8 cellular contexts compared by ENCODE assay signal in the genomic region with DNA sequence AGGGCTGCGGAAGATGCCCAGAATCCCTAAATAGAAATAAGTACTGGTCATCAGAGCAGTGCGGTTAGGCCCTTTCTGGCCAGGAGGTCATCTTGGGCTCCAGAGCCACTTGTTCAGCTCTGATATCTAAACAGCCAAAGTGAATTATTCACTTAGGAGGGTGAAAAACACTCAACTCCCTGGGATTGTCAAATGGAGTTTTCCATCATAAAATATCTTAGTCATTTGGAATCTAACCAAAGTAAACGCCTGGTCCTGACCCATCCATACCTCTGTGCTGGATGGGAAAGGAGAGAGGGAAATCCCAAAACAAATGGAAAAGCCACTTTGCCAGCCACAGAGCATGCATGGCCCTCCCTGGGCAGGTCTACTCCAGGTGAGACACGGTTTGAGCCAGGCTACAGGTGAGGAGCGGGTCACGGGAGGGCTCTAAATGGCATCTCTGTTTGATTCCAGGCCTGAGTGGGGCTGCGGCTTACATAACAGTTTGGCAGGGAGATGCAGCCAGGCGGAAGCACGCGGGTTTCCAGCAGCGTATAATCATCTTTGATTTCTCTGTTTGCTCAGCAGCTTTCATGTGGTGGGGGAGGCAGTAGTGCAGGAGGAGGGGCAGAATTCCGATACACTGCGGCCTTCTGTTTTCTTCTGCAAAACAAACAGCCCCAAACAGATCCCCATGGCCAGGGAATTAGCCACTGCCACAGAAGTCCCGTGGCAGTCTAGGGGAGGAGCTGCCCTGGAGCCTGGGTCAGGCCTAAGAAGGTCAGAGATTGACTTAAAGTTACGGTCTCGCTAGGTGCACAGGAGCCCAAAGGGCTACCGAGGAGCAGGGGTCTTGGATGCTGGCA. TPM values are rescaled to one million over a fixed set of nuclear protein-coding genes. Genes with fewer than 3 reads are reported as not detected.
DNase-seq lines count a peak whose midpoint lies in the region; ATAC-seq and TF ChIP-seq lines count a peak whose summit lies in the region.

No MANE protein-coding gene starts in this region.

- H3K4me1 Mint-ChIP-seq in activated T-cell treated with anti-CD3 and anti-CD28 coated beads, Interleukin-2, amount 50 U/mL, for 4 hours (ENCODE audit: low read depth), result no peaks in the 10 kb centered on the region

- DNase-seq in AG09319 (ENCODE audit: extremely low read depth, low read depth) (peak; percentile 3), NCI-H2227 (lab: John Stamatoyannopoulos, UW; ENCODE audit: unreplicated experiment) (peak; percentile 73), epithelial cell of esophagus (ENCODE audit: low read depth) (peak; percentile 45), myocyte (ENCODE audit: low read depth) (peak; percentile 64), NCI-H510A treated with DMSO at 0.1 percent for 48 hours (lab: John Stamatoyannopoulos, UW) (no peak)
- DNase-seq in activated T-cell treated with anti-CD3 and anti-CD28 coated beads, Interleukin-2, amount 50 U/mL, for 4 hours, result no peak
- DNase-seq in stimulated activated CD4-positive, alpha-beta T cell treated with anti-CD3 and anti-CD28 coated beads, Interleukin-4, amount 100 ng/mL, for 1 hour, result no peak

- ATAC-seq in HG03095 (IDR thresholded peaks at IDR 0.05; ENCODE audit: unreplicated experiment), result no peak
- ATAC-seq in activated T-cell treated with anti-CD3 and anti-CD28 coated beads, Interleukin-2, amount 50 U/mL, for 4 hours, result no peak

- H3K4me3 ChIP-seq in epithelial cell of esophagus (ENCODE audit: low read length), result no peak overlapping the region

- no peaks in the 10 kb centered on the region for H3K36me3 Mint-ChIP-seq in activated T-cell treated with anti-CD3 and anti-CD28 coated beads, Interleukin-2, amount 50 U/mL, for 4 hours (ENCODE audit: insufficient read depth)

- H3K4me3 Mint-ChIP-seq in activated T-cell treated with anti-CD3 and anti-CD28 coated beads, Interleukin-2, amount 50 U/mL, for 4 hours, result no peak overlapping the region

- TF ChIP-seq CTCF in AG09319 (IDR thresholded peaks at IDR 0.05; ENCODE audit: low read depth, low read length) (no peak), epithelial cell of esophagus (IDR thresholded peaks at IDR 0.05; ENCODE audit: insufficient read depth, low read depth, low read length, missing control alignments) (no peak)

- H3K9me3 Mint-ChIP-seq in activated T-cell treated with anti-CD3 and anti-CD28 coated beads, Interleukin-2, amount 50 U/mL, for 4 hours, result no peaks in the 10 kb centered on the region

- peaks cover 3% of the 10 kb centered on the region for H3K27me3 Mint-ChIP-seq in activated T-cell treated with anti-CD3 and anti-CD28 coated beads, Interleukin-2, amount 50 U/mL, for 4 hours (ENCODE audit: low read depth)

RNA-seq across cellular contexts. Expression of a gene that starts 59.1 kb away (rescaled TPM):
- not detected in 2 replicates for total RNA-seq in myocyte
- not detected for polyA plus RNA-seq in myocyte (2012)
- total RNA-seq in activated T-cell treated with anti-CD3 and anti-CD28 coated beads, Interleukin-2, amount 50 U/mL, for 4 hours, result not detected

Comparison
In these comparisons a context has a peak if more than half of its experiments do, and no peak if none do; other contexts are left out.
1. DNase-seq: peak in AG09319 (single experiment), NCI-H2227 (single experiment), epithelial cell of esophagus (single experiment) and myocyte (single experiment); none in activated T-cell treated with anti-CD3 and anti-CD28 coated beads, Interleukin-2, amount 50 U/mL, for 4 hours (single experiment), stimulated activated CD4-positive, alpha-beta T cell treated with anti-CD3 and anti-CD28 coated beads, Interleukin-4, amount 100 ng/mL, for 1 hour (single experiment) and NCI-H510A treated with DMSO at 0.1 percent for 48 hours (single experiment).